ENCODE assay signal across 1 cellular context in genomic region chr7:80640841-80641240, GRCh38.
TF ChIP-seq lines count a peak whose summit lies in the region.

No MANE protein-coding gene starts in this region.

TF ChIP-seq in GM12878, 131 proteins besides CTCF, POLR2A, EP300 and RAD21:
- TF ChIP-seq SMAD5 (IDR thresholded peaks at IDR 0.05; ENCODE audit: low read depth) (no peak), CEBPZ (IDR thresholded peaks at IDR 0.05; ENCODE audit: low read depth, low read length) (no peak), NFYA (IDR thresholded peaks at IDR 0.05; ENCODE audit: borderline replicate concordance, low read depth, low read length) (no peak), BACH1 (IDR thresholded peaks at IDR 0.05; ENCODE audit: borderline replicate concordance) (no peak), HDAC6 (IDR thresholded peaks at IDR 0.05; ENCODE audit: unreplicated experiment) (no peak), USF1 (IDR thresholded peaks at IDR 0.05; ENCODE audit: borderline replicate concordance, extremely low read length, insufficient read depth, low read depth, low read length) (no peak), TBL1XR1 (IDR thresholded peaks at IDR 0.05; ENCODE audit: low read depth, low read length) (no peak), JUND (IDR thresholded peaks at IDR 0.05; ENCODE audit: low read depth, low read length) (no peak), TARDBP (IDR thresholded peaks at IDR 0.05; ENCODE audit: borderline replicate concordance) (no peak), ZSCAN29 (IDR thresholded peaks at IDR 0.05) (no peak), HDAC2 (IDR thresholded peaks at IDR 0.05) (no peak), YBX1 (IDR thresholded peaks at IDR 0.05) (no peak), NR2F1 (conservative IDR thresholded peaks at IDR 0.05) (no peak), SMC3 (IDR thresholded peaks at IDR 0.05; ENCODE audit: borderline replicate concordance, low read length) (no peak), RB1 (IDR thresholded peaks at IDR 0.05; ENCODE audit: borderline replicate concordance) (no peak), JUNB (IDR thresholded peaks at IDR 0.05) (peak; percentile 30; the same call in 1 of the 2 replicates), CHD1 (IDR thresholded peaks at IDR 0.05; ENCODE audit: low read depth, low read length) (no peak), EED (IDR thresholded peaks at IDR 0.05; ENCODE audit: low read depth) (0 out of 2 replicates have a peak, but pooled peaks have one; percentile 46)
